ENCODE assay signal across 8 cellular contexts in genomic region chr7:158863611-158864506, GRCh38. TPM values are rescaled to one million over a fixed set of nuclear protein-coding genes. Genes with fewer than 3 reads are reported as not detected.
A peak's percentile ranks its signal among the peaks of the same experiment; 100 is the strongest.
DNase-seq lines count a peak whose midpoint lies in the region; ATAC-seq and TF ChIP-seq lines count a peak whose summit lies in the region.

No MANE protein-coding gene starts in this region.

- H4K8ac ChIP-seq in H9 (replicated peaks; ENCODE audit: insufficient read length, low read depth, low read length) = no peak overlapping the region

- H3K4me1 ChIP-seq in ES-I3 (ENCODE audit: insufficient read depth, low read length) (peaks cover 28% of the 10 kb centered on the region), H9 (ENCODE audit: insufficient read depth, low read length) (no peaks in the 10 kb centered on the region; the same call in 1 of the 2 replicates), esophagus squamous epithelium (peaks cover 0 to 36% (median 4%) of the 10 kb centered on the region in 3 donors), thoracic aorta (ENCODE audit: control insufficient read depth in 1 of 2, low read depth in 2 of 2) (peaks cover 3 to 8% of the 10 kb centered on the region in 2 donors)

- peaks cover 3% of the 10 kb centered on the region in 2 experiments; a peak in 3 of 5 replicates for H3K9me3 Mint-ChIP-seq in H9

- no peak overlapping the region for H3K4ac ChIP-seq in H9 (ENCODE audit: low read depth, low read length)

- H2AFZ ChIP-seq in H9 (ENCODE audit: low read length) = no peak overlapping the region

- no peak overlapping the region for H3K27ac ChIP-seq in H9 (ENCODE audit: insufficient read length, low read depth, low read length)
- H3K27ac ChIP-seq in esophagus squamous epithelium = peak overlapping the region; percentile 83 to 91 (median 90)
- peak overlapping the region; percentile 76 to 82 for H3K27ac ChIP-seq in thoracic aorta

- no peak overlapping the region for H2BK120ac ChIP-seq in H9 (ENCODE audit: low read depth, low read length, poor library complexity, severe bottlenecking)

- no peaks in the 10 kb centered on the region for H3K36me3 ChIP-seq in ES-I3 (ENCODE audit: insufficient read depth, low read length)
- H3K36me3 ChIP-seq in esophagus squamous epithelium = no peaks in the 10 kb centered on the region
- no peaks in the 10 kb centered on the region for H3K36me3 ChIP-seq in thoracic aorta

- no peak for TF ChIP-seq POLR2A in NB4 (IDR thresholded peaks at IDR 0.05; ENCODE audit: extremely low read depth, insufficient read length)
- peak in 1 of 4 donors; percentile 33 for TF ChIP-seq POLR2A in esophagus squamous epithelium (IDR thresholded peaks at IDR 0.05)

- peak overlapping the region; percentile 69 to 83 for H3K4me3 Mint-ChIP-seq in H9

- H2BK20ac ChIP-seq in H9 (ENCODE audit: low read depth, low read length, poor library complexity, severe bottlenecking) = no peak overlapping the region

- peaks cover 3% of the 10 kb centered on the region for H4K20me1 ChIP-seq in H9 (ENCODE audit: control insufficient read depth, insufficient read depth, insufficient read length)

- H3K27ac Mint-ChIP-seq in H9 = peak overlapping the region; percentile 45 to 83 (median 74); a peak in 4 of 7 replicates

- H3T11ph ChIP-seq in H9 (ENCODE audit: low read length) = no peak overlapping the region

- ATAC-seq in thoracic aorta (ENCODE audit: insufficient number of reproducible peaks, low FRiP score, low read depth) = peak; percentile 58

- DNase-seq in H9 (no peak), NB4 (ENCODE audit: low read depth) (peak; percentile 85), esophagus squamous epithelium (lab: John Stamatoyannopoulos, UW) (no peak), myocyte (ENCODE audit: low read depth) (peak; percentile 80), thoracic aorta (ENCODE audit: low spot score) (peak; percentile 62), DMS 273 treated with DMSO at 0.1 percent for 48 hours (lab: John Stamatoyannopoulos, UW) (no peak)
- peak; percentile 22 for DNase-seq in activated CD8-positive, alpha-beta memory T cell treated with anti-CD3 and anti-CD28 coated beads, Interleukin-2, amount 50 U/mL, for 4 hours

- H3K27me3 ChIP-seq in H9 (ENCODE audit: insufficient read depth, low read length) = no peaks in the 10 kb centered on the region
- H3K27me3 ChIP-seq in esophagus squamous epithelium = no peaks in the 10 kb centered on the region
- H3K27me3 ChIP-seq in thoracic aorta (replicated peaks; ENCODE audit: insufficient read depth) = no peaks in the 10 kb centered on the region

- intact Hi-C loops in esophagus squamous epithelium (cut with DNase I) = no loop called here

- no CpG with 5 or more reads among the region's 45 CpGs for WGBS in H9 (ENCODE audit: extremely low coverage, insufficient read length, low lambda C conversion rate)
- 10 to 12% methylated on average over 11 to 12 of the region's 45 CpGs for WGBS in esophagus squamous epithelium, 2 donors

- H3K27me3 Mint-ChIP-seq in H9 (ENCODE audit: low read depth) = peaks cover 4% of the 10 kb centered on the region

- H3K23me2 ChIP-seq in H9 (ENCODE audit: insufficient read length, low read depth, low read length, poor library complexity, severe bottlenecking) = no peaks in the 10 kb centered on the region

- H4K91ac ChIP-seq in H9 (ENCODE audit: insufficient read length, low read depth, low read length) = no peak overlapping the region

- H3K56ac ChIP-seq in H9 (ENCODE audit: insufficient read length, low read depth, low read length) = no peak overlapping the region

- H4K5ac ChIP-seq in H9 (ENCODE audit: insufficient read length, low read depth, low read length) = no peak overlapping the region

- H2BK12ac ChIP-seq in H9 (ENCODE audit: insufficient read length, low read depth, low read length) = no peak overlapping the region

- no peak overlapping the region for H3K18ac ChIP-seq in H9 (ENCODE audit: insufficient read length, low read depth, low read length)

- H3K4me3 ChIP-seq in NB4 (ENCODE audit: low read depth, low read length) (peak overlapping the region; percentile 49), esophagus squamous epithelium (peak overlapping the region; percentile 45 to 81 (median 64)), thoracic aorta (peak overlapping the region; percentile 82)

- H3K79me2 ChIP-seq in H9 (ENCODE audit: insufficient read depth, low read length) = peaks cover 5% of the 10 kb centered on the region; the same call in 1 of the 2 replicates

- H2BK5ac ChIP-seq in H9 (ENCODE audit: insufficient read length, low read length) = no peak overlapping the region

- H3K4me2 ChIP-seq in H9 (ENCODE audit: insufficient read depth, insufficient read length, low read length) = peak overlapping the region; percentile 27

- H2AK5ac ChIP-seq in H9 (ENCODE audit: insufficient read length, low read length) = no peak overlapping the region

- H3K4me1 Mint-ChIP-seq in H9 = peaks cover 47 to 58% of the 10 kb centered on the region in 2 experiments

- H3K36me3 Mint-ChIP-seq in H9 (ENCODE audit: insufficient read depth in 1 of 3, low read depth in 3 of 3) = peaks cover 10 to 15% (median 11%) of the 10 kb centered on the region in 3 experiments; a peak in 6 of 7 replicates

- no peak for TF ChIP-seq CTCF in H9 (conservative IDR thresholded peaks at IDR 0.05)
- no peak for TF ChIP-seq CTCF in NB4 (IDR thresholded peaks at IDR 0.05; ENCODE audit: low read depth, low read length)
- no peak for TF ChIP-seq CTCF in esophagus squamous epithelium (IDR thresholded peaks at IDR 0.05)
- no peak for TF ChIP-seq CTCF in thoracic aorta (IDR thresholded peaks at IDR 0.05)

- H3K23ac ChIP-seq in H9 (ENCODE audit: insufficient read length, low read depth, low read length) = no peak overlapping the region

- no peak overlapping the region for H2BK15ac ChIP-seq in H9 (ENCODE audit: low read depth, low read length)

- H3K79me1 ChIP-seq in H9 (ENCODE audit: insufficient read depth, low read depth, low read length, poor library complexity, severe bottlenecking) = no peaks in the 10 kb centered on the region

- H3K9me3 ChIP-seq in ES-I3 (ENCODE audit: control insufficient read depth, insufficient read depth, low read length) (no peaks in the 10 kb centered on the region), H9 (ENCODE audit: control insufficient read depth, low read depth, low read length) (no peaks in the 10 kb centered on the region), esophagus squamous epithelium (no peaks in the 10 kb centered on the region), thoracic aorta (no peaks in the 10 kb centered on the region)

- H3K9ac ChIP-seq in ES-I3 (ENCODE audit: low read depth, low read length) (peak overlapping the region; percentile 47; the same call in 1 of the 2 replicates), H9 (ENCODE audit: extremely low read depth, insufficient read length, low read length) (no peak overlapping the region)

- H3K14ac ChIP-seq in H9 (ENCODE audit: insufficient read depth, low read length) = no peak overlapping the region; the same call in 1 of the 2 replicates

RNA-seq across cellular contexts. Expression of gene DYNC2I1, which starts 7.5 kb away (rescaled TPM):
- total RNA-seq in H9 (2021) (11.5 and 13.2 TPM in 2 replicates), esophagus squamous epithelium (10 to 100 TPM in 1 of 4 donors, 1 to 10 TPM in 3; 6.4 to 15.1 (median 7.3) TPM), myocyte (9.2 and 9.6 TPM in 2 replicates), thoracic aorta (10 to 100 TPM; 17.1 to 34.0 TPM)
- 14.1 TPM for polyA plus RNA-seq in myocyte (2012)

RNA-seq across cellular contexts. Expression of gene ESYT2, which starts 34.5 kb away (rescaled TPM):
- total RNA-seq in H9 (2021) (36.7 and 39.0 TPM in 2 replicates), esophagus squamous epithelium (10 to 100 TPM; 52.1 to 94.2 (median 60.5) TPM), myocyte (115 and 137 TPM in 2 replicates), thoracic aorta (100 to 1,000 TPM; 196 to 218 TPM)
- 44.0 TPM for polyA plus RNA-seq in myocyte (2012)

Comparison
In these comparisons a context has a peak if more than half of its experiments do, and no peak if none do; other contexts are left out.
1. DNase-seq: peak in NB4 (single experiment), activated CD8-positive, alpha-beta memory T cell treated with anti-CD3 and anti-CD28 coated beads, Interleukin-2, amount 50 U/mL, for 4 hours (single experiment), myocyte (single experiment) and thoracic aorta (single experiment); none in H9 (single experiment), esophagus squamous epithelium (single experiment) and DMS 273 treated with DMSO at 0.1 percent for 48 hours (single experiment).
2. Peak in every context shown above with its lines, with median percentiles within 50 percentile points of each other: H3K4me3 ChIP-seq.